Comparison of ENCODE assay signal across 29 cellular contexts in genomic region chr5:36770125-36770524, GRCh38.
"Had no signal": no experiment of that assay in that cellular context is flagged by ENCODE, and none has a peak within 500 bp of the region (broad histone marks: within the 10 kb centered on the region; RNA-seq: fewer than 3 reads in every experiment).

No MANE protein-coding gene starts in this region.

- H3K27ac ChIP-seq: left ventricle myocardium inferior, neural progenitor cell, neutrophil, parathyroid adenoma, right atrium auricular region, skin epidermis, stomach, testis, thyroid gland, transverse colon, upper lobe of left lung, vagina had no signal

- H3K4me3 Mint-ChIP-seq: immature natural killer cell; naive B cell; natural killer cell; nephron progenitor cell; neural progenitor cell; stimulated activated naive B cell treated with anti-CD40 and anti-IgM and Interleukin-4, amounts not matched to agents 10 μg/mL and 1 μg/mL and 100 μg/mL, for 72 hours had no signal

- FAIRE-seq: islet of Langerhans, kidney had no signal

- H3K4me2 ChIP-seq: neural progenitor cell had no signal

- H3K4me1 ChIP-seq: left ventricle myocardium inferior, neural progenitor cell, right atrium auricular region, testis, thyroid gland, transverse colon, upper lobe of left lung, vagina had no signal

- H3K36me3 ChIP-seq: left ventricle myocardium inferior, neural progenitor cell, neutrophil, right atrium auricular region, stomach, thyroid gland, transverse colon, upper lobe of left lung, vagina had no signal

- H3K9me3 Mint-ChIP-seq: natural killer cell had no signal

- H3K4me3 ChIP-seq: left ventricle myocardium inferior, neural progenitor cell, right atrium auricular region, skin epidermis, stomach, testis, thyroid gland, transverse colon, upper lobe of left lung, vagina had no signal

- H3K4me1 Mint-ChIP-seq: immature natural killer cell; naive B cell; natural killer cell; neural progenitor cell; stimulated activated naive B cell treated with anti-CD40 and anti-IgM and Interleukin-4, amounts not matched to agents 10 μg/mL and 1 μg/mL and 100 μg/mL, for 72 hours had no signal

- H3K9me3 ChIP-seq: neutrophil, right atrium auricular region, testis, thyroid gland, transverse colon, upper lobe of left lung, vagina had no signal

- H3K9ac ChIP-seq: neural progenitor cell, parathyroid adenoma had no signal

- H3K79me2 ChIP-seq: parathyroid adenoma had no signal

- H3K27me3 ChIP-seq: neural progenitor cell, right atrium auricular region, stomach, testis, thyroid gland, transverse colon, upper lobe of left lung, vagina had no signal

- ATAC-seq: natural killer cell; sciatic nerve; stimulated activated naive B cell treated with anti-CD40 and anti-IgM and Interleukin-4, amounts not matched to agents 10 μg/mL and 1 μg/mL and 100 μg/mL, for 72 hours; stimulated activated naive CD8-positive, alpha-beta T cell treated with anti-CD3 and anti-CD28 coated beads, Interleukin-15, Interleukin-2, amounts not matched to agents 100 U/mL and 50 U/mL, for 24 hours had no signal

- H2AFZ ChIP-seq: neural progenitor cell had no signal

- H3K27ac Mint-ChIP-seq: immature natural killer cell; naive B cell; natural killer cell; nephron progenitor cell; neural progenitor cell; stimulated activated naive B cell treated with anti-CD40 and anti-IgM and Interleukin-4, amounts not matched to agents 10 μg/mL and 1 μg/mL and 100 μg/mL, for 72 hours had no signal

- DNase-seq: head of caudate nucleus; hypothalamus; immature natural killer cell; kidney; left ventricle myocardium inferior; mesenchymal stem cell; naive B cell; natural killer cell; nephron progenitor cell; occipital lobe; stimulated activated CD4-positive, alpha-beta T cell treated with anti-CD3 and anti-CD28 coated beads, Interleukin-1b, Interleukin-23, amount 100 ng/mL, for 48 hours; stimulated activated CD4-positive, alpha-beta T cell treated with anti-CD3 and anti-CD28 coated beads, Interleukin-2, amount 100 ng/mL, for 48 hours; stimulated activated CD4-positive, alpha-beta T cell treated with anti-CD3 and anti-CD28 coated beads, Interleukin-4, amount 100 ng/mL, for 4 hours; stimulated activated CD8-positive, alpha-beta memory T cell treated with anti-CD3 and anti-CD28 coated beads, Interleukin-4, amount 100 ng/mL, for 48 hours; stimulated activated naive B cell treated with anti-CD40 and anti-IgM and Interleukin-4, amounts not matched to agents 10 μg/mL and 1 μg/mL and 100 μg/mL, for 72 hours; stimulated activated naive CD8-positive, alpha-beta T cell treated with anti-CD3 and anti-CD28 coated beads, Interleukin-15, Interleukin-2, amounts not matched to agents 100 U/mL and 50 U/mL, for 24 hours; stomach; testis; thyroid gland; transverse colon; upper lobe of left lung had no signal

- H3K36me3 Mint-ChIP-seq: immature natural killer cell; naive B cell; natural killer cell; neural progenitor cell; stimulated activated naive B cell treated with anti-CD40 and anti-IgM and Interleukin-4, amounts not matched to agents 10 μg/mL and 1 μg/mL and 100 μg/mL, for 72 hours had no signal
